Comparison of ENCODE assay signal across 8 cellular contexts in the genomic region with DNA sequence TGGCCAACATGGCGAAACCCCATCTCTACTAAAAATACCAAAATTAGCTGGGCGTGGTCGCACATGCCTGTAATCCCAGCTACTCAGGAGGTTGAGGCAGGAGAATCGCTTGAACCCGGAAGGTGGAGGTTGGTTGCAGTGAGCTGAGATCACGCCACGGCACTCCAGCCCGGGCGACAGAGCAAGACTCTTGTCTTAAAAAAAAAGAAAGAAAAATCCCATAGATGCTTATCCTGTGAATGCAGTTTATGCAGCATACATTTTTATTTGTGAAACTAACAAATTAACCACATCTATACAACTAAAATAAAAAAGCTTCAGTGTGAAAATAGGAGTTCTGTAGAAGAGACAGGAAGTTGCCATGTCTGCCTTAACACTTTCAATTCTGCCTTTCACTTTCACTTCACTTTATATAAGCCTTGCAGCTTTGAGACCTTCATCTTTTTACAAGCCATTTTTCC. TPM values are rescaled to one million over a fixed set of nuclear protein-coding genes. Genes with fewer than 3 reads are reported as not detected.
DNase-seq lines count a peak whose midpoint lies in the region; ATAC-seq and TF ChIP-seq lines count a peak whose summit lies in the region.

No MANE protein-coding gene starts in this region.

- no peak overlapping the region for H2BK15ac ChIP-seq in mesendoderm (replicated peaks; ENCODE audit: low read depth)

- peak overlapping the region; percentile 58 to 76 (median 69); a peak in 21 of 22 replicates for H3K9ac ChIP-seq in BLaER1 treated with 17β-estradiol and CSF1 and Interleukin-3, amounts not matched to agents 10 nM and 100 nM
- H3K9ac ChIP-seq in mesendoderm (ENCODE audit: low read length) = no peak overlapping the region

- peak overlapping the region; percentile 35 to 58 (median 44); a peak in 19 of 20 replicates for H3K4me3 ChIP-seq in BLaER1 treated with 17β-estradiol and CSF1 and Interleukin-3, amounts not matched to agents 10 nM and 100 nM
- H3K4me3 ChIP-seq in BE2C (ENCODE audit: low read depth, low read length) = no peak overlapping the region
- no peak overlapping the region for H3K4me3 ChIP-seq in mesendoderm (ENCODE audit: low read length)

- peaks cover 2% of the 10 kb centered on the region for H3K79me1 ChIP-seq in mesendoderm (ENCODE audit: low read length)

- no peak overlapping the region for H2BK120ac ChIP-seq in mesendoderm (ENCODE audit: low read depth, low read length)

- peaks cover 0 to 66% (median 9%) of the 10 kb centered on the region in 11 experiments; a peak in 15 of 22 replicates for H4K20me1 ChIP-seq in BLaER1 treated with 17β-estradiol and CSF1 and Interleukin-3, amounts not matched to agents 10 nM and 100 nM

- TF ChIP-seq CTCF in BE2C (IDR thresholded peaks at IDR 0.05; ENCODE audit: low read depth, low read length) = no peak

- no peaks in the 10 kb centered on the region for H3K79me2 ChIP-seq in mesendoderm (ENCODE audit: control insufficient read depth, insufficient read depth, low read length)

- H3K56ac ChIP-seq in mesendoderm (ENCODE audit: low read length) = no peak overlapping the region

- no peaks in the 10 kb centered on the region for H3K36me3 Mint-ChIP-seq in stimulated activated naive CD8-positive, alpha-beta T cell treated with anti-CD3 and anti-CD28 coated beads, Interleukin-15, Interleukin-2, amounts not matched to agents 100 ng/mL and 50 ng/mL, for 24 hours (ENCODE audit: low read depth)

- peak overlapping the region; percentile 57 to 93 (median 85) for H3K27ac ChIP-seq in BLaER1 treated with 17β-estradiol and CSF1 and Interleukin-3, amounts not matched to agents 10 nM and 100 nM
- H3K27ac ChIP-seq in mesendoderm (ENCODE audit: low read depth, low read length) = no peak overlapping the region

- no peak overlapping the region for H4K5ac ChIP-seq in mesendoderm (ENCODE audit: low read length)

- peaks cover 61% of the 10 kb centered on the region for H3K4me1 Mint-ChIP-seq in stimulated activated naive CD8-positive, alpha-beta T cell treated with anti-CD3 and anti-CD28 coated beads, Interleukin-15, Interleukin-2, amounts not matched to agents 100 ng/mL and 50 ng/mL, for 24 hours (ENCODE audit: low read depth)

- H3K27ac Mint-ChIP-seq in stimulated activated naive CD8-positive, alpha-beta T cell treated with anti-CD3 and anti-CD28 coated beads, Interleukin-15, Interleukin-2, amounts not matched to agents 100 ng/mL and 50 ng/mL, for 24 hours = peak overlapping the region; percentile 79

- DNase-seq in activated CD8-positive, alpha-beta memory T cell treated with anti-CD3 and anti-CD28 coated beads, Interleukin-2, amount 50 U/mL, for 4 hours = peak; percentile 29
- DNase-seq in germinal center (ENCODE audit: low spot score) = peak; percentile 55
- DNase-seq in NCI-H128 (lab: John Stamatoyannopoulos, UW; ENCODE audit: unreplicated experiment) = no peak
- DNase-seq in BE2C = no peak
- no peak for DNase-seq in mesendoderm

- H3K18ac ChIP-seq in mesendoderm (ENCODE audit: low read length) = no peak overlapping the region

- H3K23ac ChIP-seq in mesendoderm (ENCODE audit: low read length) = no peak overlapping the region

- H3K4me1 ChIP-seq in BLaER1 treated with 17β-estradiol and CSF1 and Interleukin-3, amounts not matched to agents 10 nM and 100 nM = peaks cover 64 to 100% (median 97%) of the 10 kb centered on the region in 10 experiments
- peaks cover 4% of the 10 kb centered on the region; the same call in 1 of the 2 replicates for H3K4me1 ChIP-seq in BE2C
- H3K4me1 ChIP-seq in mesendoderm (ENCODE audit: control insufficient read depth, low read depth, low read length) = no peaks in the 10 kb centered on the region

- peaks cover 19 to 92% (median 79%) of the 10 kb centered on the region in 11 experiments; a peak in 21 of 22 replicates for H3K36me3 ChIP-seq in BLaER1 treated with 17β-estradiol and CSF1 and Interleukin-3, amounts not matched to agents 10 nM and 100 nM
- H3K36me3 ChIP-seq in BE2C = no peaks in the 10 kb centered on the region; the same call in 1 of the 2 replicates
- H3K36me3 ChIP-seq in mesendoderm (ENCODE audit: control insufficient read depth, insufficient read depth, low read length) = no peaks in the 10 kb centered on the region

- no peaks in the 10 kb centered on the region for H3K9me3 Mint-ChIP-seq in stimulated activated naive CD8-positive, alpha-beta T cell treated with anti-CD3 and anti-CD28 coated beads, Interleukin-15, Interleukin-2, amounts not matched to agents 100 ng/mL and 50 ng/mL, for 24 hours

- no peak overlapping the region for H3K4ac ChIP-seq in mesendoderm (ENCODE audit: low read depth, low read length)

- H4K8ac ChIP-seq in mesendoderm (ENCODE audit: low read depth, low read length) = no peak overlapping the region

- peaks cover 0 to 21% (median 0%) of the 10 kb centered on the region in 11 experiments; a peak in 7 of 22 replicates for H3K9me3 ChIP-seq in BLaER1 treated with 17β-estradiol and CSF1 and Interleukin-3, amounts not matched to agents 10 nM and 100 nM (replicated peaks in 1 of 11)
- no peaks in the 10 kb centered on the region for H3K9me3 ChIP-seq in BE2C

- peak; percentile 42 for ATAC-seq in HG03066 (IDR thresholded peaks at IDR 0.05; ENCODE audit: low read depth, unreplicated experiment)

- no CpG with 5 or more reads among the region's 9 CpGs for WGBS in mesendoderm (ENCODE audit: extremely low coverage, insufficient coverage, low lambda C conversion rate)

- no peaks in the 10 kb centered on the region for H3K27me3 Mint-ChIP-seq in stimulated activated naive CD8-positive, alpha-beta T cell treated with anti-CD3 and anti-CD28 coated beads, Interleukin-15, Interleukin-2, amounts not matched to agents 100 ng/mL and 50 ng/mL, for 24 hours

- peak overlapping the region; percentile 70 to 99 (median 88) for H3K4me2 ChIP-seq in BLaER1 treated with 17β-estradiol and CSF1 and Interleukin-3, amounts not matched to agents 10 nM and 100 nM
- no peak overlapping the region for H3K4me2 ChIP-seq in mesendoderm (ENCODE audit: low read length)

- H2AK5ac ChIP-seq in mesendoderm (ENCODE audit: low read length) = no peak overlapping the region

- H2BK5ac ChIP-seq in mesendoderm (ENCODE audit: low read length) = no peak overlapping the region

- no peaks in the 10 kb centered on the region for H3K27me3 ChIP-seq in BLaER1 treated with 17β-estradiol and CSF1 and Interleukin-3, amounts not matched to agents 10 nM and 100 nM
- H3K27me3 ChIP-seq in BE2C (no peaks in the 10 kb centered on the region), mesendoderm (ENCODE audit: insufficient read depth, low read length, poor library complexity) (no peaks in the 10 kb centered on the region)

- H3K4me3 Mint-ChIP-seq in stimulated activated naive CD8-positive, alpha-beta T cell treated with anti-CD3 and anti-CD28 coated beads, Interleukin-15, Interleukin-2, amounts not matched to agents 100 ng/mL and 50 ng/mL, for 24 hours = peak overlapping the region; percentile 82

RNA-seq across cellular contexts. Expression of a gene that starts 7.1 kb away (rescaled TPM):
- 0.15 TPM for polyA plus RNA-seq in BE2C (2012; ENCODE audit: insufficient read depth, insufficient read length, low read depth)
- polyA plus RNA-seq in mesendoderm (2013, experiment 1 of 2) = not detected
- polyA plus RNA-seq in mesendoderm (2013, experiment 2 of 2) = not detected

RNA-seq across cellular contexts. Expression of a gene that starts 18.5 kb away (rescaled TPM):
- not detected for polyA plus RNA-seq in BE2C (2012; ENCODE audit: insufficient read depth, insufficient read length, low read depth)
- 0.03 TPM for polyA plus RNA-seq in mesendoderm (2013, experiment 1 of 2)
- 0.04 TPM for polyA plus RNA-seq in mesendoderm (2013, experiment 2 of 2)

RNA-seq across cellular contexts. Expression of a gene that starts 45.9 kb away (rescaled TPM):
- polyA plus RNA-seq in BE2C (2012; ENCODE audit: insufficient read depth, insufficient read length, low read depth) = 101 TPM
- 77.6 TPM for polyA plus RNA-seq in mesendoderm (2013, experiment 1 of 2)
- 77.8 TPM for polyA plus RNA-seq in mesendoderm (2013, experiment 2 of 2)

Comparison
In these comparisons a context has a peak if more than half of its experiments do, and no peak if none do; other contexts are left out.
1. H3K4me3 ChIP-seq: peak in BLaER1 treated with 17β-estradiol and CSF1 and Interleukin-3, amounts not matched to agents 10 nM and 100 nM (10 of 10); none in BE2C (single experiment) and mesendoderm (single experiment).
2. DNase-seq: peak in activated CD8-positive, alpha-beta memory T cell treated with anti-CD3 and anti-CD28 coated beads, Interleukin-2, amount 50 U/mL, for 4 hours (single experiment) and germinal center (single experiment); none in NCI-H128 (single experiment), BE2C (single experiment) and mesendoderm (single experiment).